ENCODE assay signal across 8 cellular contexts in genomic region chr22:46053563-46054090, GRCh38.
A peak's percentile ranks its signal among the peaks of the same experiment; 100 is the strongest.
DNase-seq lines count a peak whose midpoint lies in the region.

No MANE protein-coding gene starts in this region.

- peak overlapping the region; percentile 66 for H3K4me3 ChIP-seq in effector memory CD4-positive, alpha-beta T cell (ENCODE audit: insufficient read depth, low read depth, low read length, poor library complexity, severe bottlenecking)
- H3K4me3 ChIP-seq in thymus (ENCODE audit: low read length) = peak overlapping the region; percentile 88

- peaks cover 35% of the 10 kb centered on the region for H3K4me1 ChIP-seq in effector memory CD4-positive, alpha-beta T cell (ENCODE audit: control insufficient read depth, insufficient read depth, low read length, poor library complexity, severe bottlenecking)
- peaks cover 7% of the 10 kb centered on the region for H3K4me1 ChIP-seq in thymus (ENCODE audit: control insufficient read depth, insufficient read depth, low read length)

- H3K9me3 ChIP-seq in effector memory CD4-positive, alpha-beta T cell (ENCODE audit: control insufficient read depth, low read length) = no peaks in the 10 kb centered on the region
- H3K9me3 ChIP-seq in thymus (ENCODE audit: control insufficient read depth) = peaks cover 1% of the 10 kb centered on the region

- H3K36me3 ChIP-seq in effector memory CD4-positive, alpha-beta T cell (ENCODE audit: control insufficient read depth, insufficient read depth, low read length) = no peaks in the 10 kb centered on the region
- peaks cover 3% of the 10 kb centered on the region for H3K36me3 ChIP-seq in thymus (ENCODE audit: control insufficient read depth, insufficient read depth)

- H3K27ac ChIP-seq in effector memory CD4-positive, alpha-beta T cell (ENCODE audit: insufficient read depth, low read length, poor library complexity, severe bottlenecking) = peak overlapping the region; percentile 88
- H3K27ac ChIP-seq in thymus (ENCODE audit: low read depth) = peak overlapping the region; percentile 97

- no peaks in the 10 kb centered on the region for H3K27me3 ChIP-seq in effector memory CD4-positive, alpha-beta T cell (replicated peaks; ENCODE audit: control insufficient read depth, insufficient read depth, low read length, poor library complexity, severe bottlenecking)
- no peaks in the 10 kb centered on the region for H3K27me3 ChIP-seq in thymus (ENCODE audit: control insufficient read depth, insufficient read depth)

- WGBS in thymus = 20% methylated on average over 37 of the region's 37 CpGs

- DNase-seq in Caki2 (ENCODE audit: low read depth) = peak; percentile 79
- peak; percentile 77 for DNase-seq in LoVo (ENCODE audit: low spot score)
- DNase-seq in activated CD4-positive, alpha-beta T cell treated with anti-CD3 and anti-CD28 coated beads, Interleukin-2, amount 50 U/mL, for 4 hours = peak; percentile 45 to 47
- DNase-seq in effector memory CD4-positive, alpha-beta T cell = peak in 2 of 3 donors; percentile 41 to 56
- peak; percentile 61 for DNase-seq in middle frontal gyrus (ENCODE audit: extremely low spot score, low spot score)
- DNase-seq in DMS79 treated with DMSO at 0.1 percent for 48 hours (lab: John Stamatoyannopoulos, UW) = no peak
- no peak for DNase-seq in iPS-NIHi11 (ENCODE audit: low spot score)

- in situ Hi-C loops in Caki2 (cut with HindIII; ENCODE audit: low pct_unique_long_range_greater_than_20kb, low sequenced_read_pairs) = no loop called here

Comparison
In these comparisons a context has a peak if more than half of its experiments do, and no peak if none do; other contexts are left out.
1. DNase-seq: peak in Caki2 (single experiment), LoVo (single experiment), activated CD4-positive, alpha-beta T cell treated with anti-CD3 and anti-CD28 coated beads, Interleukin-2, amount 50 U/mL, for 4 hours (2 of 2), effector memory CD4-positive, alpha-beta T cell (2 of 3) and middle frontal gyrus (single experiment); none in DMS79 treated with DMSO at 0.1 percent for 48 hours (single experiment) and iPS-NIHi11 (single experiment).